ENCODE assay signal across 24 cellular contexts in the genomic region with DNA sequence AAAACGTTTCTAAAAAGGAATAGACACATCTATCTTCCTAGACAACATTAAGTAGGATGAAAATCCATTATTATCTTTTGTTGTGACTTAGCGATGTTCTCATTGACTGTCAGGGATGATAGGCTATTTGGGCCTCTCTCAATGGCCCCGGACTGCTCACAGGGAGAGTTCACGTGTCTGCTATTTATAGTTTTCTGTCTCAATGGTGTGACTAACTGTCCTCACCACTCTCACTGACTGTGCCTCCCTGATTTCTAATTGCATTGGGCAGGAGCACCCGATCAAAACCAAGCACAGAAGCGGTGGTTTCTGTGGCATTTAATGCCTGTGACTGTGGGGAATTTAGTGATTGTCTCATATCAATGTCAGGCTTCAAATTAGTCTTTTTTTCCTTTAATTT.
"Had no signal": no experiment of that assay in that cellular context is flagged by ENCODE, and none has a peak within 500 bp of the region (broad histone marks: within the 10 kb centered on the region; RNA-seq: fewer than 3 reads in every experiment).

No MANE protein-coding gene starts in this region.

- H3K9me3 ChIP-seq: adrenal gland, ascending aorta, esophagus squamous epithelium, gastroesophageal sphincter, sigmoid colon, thoracic aorta, upper lobe of left lung had no signal

- H3K27me3 ChIP-seq: adrenal gland, ascending aorta, esophagus squamous epithelium, gastroesophageal sphincter, sigmoid colon, upper lobe of left lung had no signal

- H3K27ac Mint-ChIP-seq: activated B cell treated with CpG ODN at 0.5 μM for 24 hours; activated CD4-positive, alpha-beta T cell treated with anti-CD3 and anti-CD28 coated beads for 36 hours; activated naive CD8-positive, alpha-beta T cell; activated T-helper 2 cell treated with anti-CD3 and anti-CD28 coated beads, Interferon-gamma antibody, Interleukin-2, Interleukin-4, amounts not matched to agents 10 μg/mL and 5 μg/mL and 100 μg/mL, durations not matched to agents 14 hours and 24 hours and 36 hours; endodermal cell; nephron had no signal

- H3K4me1 ChIP-seq: adrenal gland, ascending aorta, esophagus squamous epithelium, gastroesophageal sphincter, parathyroid adenoma, sigmoid colon, upper lobe of left lung had no signal

- H3K36me3 Mint-ChIP-seq: activated naive CD8-positive, alpha-beta T cell had no signal

- H3K27me3 Mint-ChIP-seq: activated B cell treated with CpG ODN at 0.5 μM for 24 hours; activated CD4-positive, alpha-beta T cell treated with anti-CD3 and anti-CD28 coated beads for 36 hours; activated naive CD8-positive, alpha-beta T cell had no signal

- H3K9me3 Mint-ChIP-seq: activated B cell treated with CpG ODN at 0.5 μM for 24 hours; activated T-cell treated with anti-CD3 and anti-CD28 coated beads, Interleukin-2, amount 50 U/mL, for 4 hours; activated T-helper 2 cell treated with anti-CD3 and anti-CD28 coated beads, Interferon-gamma antibody, Interleukin-2, Interleukin-4, amounts not matched to agents 10 μg/mL and 5 μg/mL and 100 μg/mL, durations not matched to agents 14 hours and 24 hours and 36 hours; endodermal cell; nephron had no signal

- ATAC-seq: activated CD4-positive, alpha-beta T cell treated with anti-CD3 and anti-CD28 coated beads for 36 hours; activated T-cell treated with anti-CD3 and anti-CD28 coated beads, Interleukin-2, amount 50 U/mL, for 4 hours; gastroesophageal sphincter had no signal

- H3K4me3 Mint-ChIP-seq: activated B cell treated with CpG ODN at 0.5 μM for 24 hours; activated CD4-positive, alpha-beta T cell treated with anti-CD3 and anti-CD28 coated beads for 36 hours; activated naive CD8-positive, alpha-beta T cell; activated T-cell treated with anti-CD3 and anti-CD28 coated beads, Interleukin-2, amount 50 U/mL, for 4 hours; endodermal cell; nephron had no signal

- H3K36me3 ChIP-seq: adrenal gland, ascending aorta, esophagus squamous epithelium, gastroesophageal sphincter, sigmoid colon, thoracic aorta, upper lobe of left lung had no signal

- H3K4me1 Mint-ChIP-seq: activated B cell treated with CpG ODN at 0.5 μM for 24 hours; activated CD4-positive, alpha-beta T cell treated with anti-CD3 and anti-CD28 coated beads for 36 hours; nephron had no signal

- H3K9ac ChIP-seq: parathyroid adenoma had no signal

- H3K4me3 ChIP-seq: adrenal gland, ascending aorta, esophagus squamous epithelium, gastroesophageal sphincter, sigmoid colon, thoracic aorta, upper lobe of left lung had no signal

- H2AFZ ChIP-seq: parathyroid adenoma had no signal

- DNase-seq: activated B cell treated with CpG ODN at 0.5 μM for 24 hours; activated CD4-positive, alpha-beta T cell treated with anti-CD3 and anti-CD28 coated beads for 36 hours; activated CD4-positive, alpha-beta T cell treated with anti-CD3 and anti-CD28 coated beads, Interleukin-2, amount 50 U/mL, for 48 hours; activated CD8-positive, alpha-beta memory T cell treated with anti-CD3 and anti-CD28 coated beads, Interleukin-2, amount 50 U/mL, for 48 hours; activated naive CD4-positive, alpha-beta T cell; activated T-cell treated with anti-CD3 and anti-CD28 coated beads, Interleukin-2, amount 50 U/mL, for 4 hours; cortex of kidney; endodermal cell; esophagus squamous epithelium; head of caudate nucleus; nucleus accumbens; sigmoid colon; stimulated activated CD4-positive, alpha-beta T cell treated with anti-CD3 and anti-CD28 coated beads, Interleukin-2, amount 100 ng/mL, for 48 hours; stimulated activated naive CD4-positive, alpha-beta T cell; T-helper 9 cell; upper lobe of left lung had no signal

- H3K79me2 ChIP-seq: parathyroid adenoma had no signal

- H3K27ac ChIP-seq: adrenal gland, ascending aorta, esophagus squamous epithelium, gastroesophageal sphincter, parathyroid adenoma, sigmoid colon, thoracic aorta, upper lobe of left lung had no signal
